Comparison of ENCODE assay signal across 16 cellular contexts in the genomic region with DNA sequence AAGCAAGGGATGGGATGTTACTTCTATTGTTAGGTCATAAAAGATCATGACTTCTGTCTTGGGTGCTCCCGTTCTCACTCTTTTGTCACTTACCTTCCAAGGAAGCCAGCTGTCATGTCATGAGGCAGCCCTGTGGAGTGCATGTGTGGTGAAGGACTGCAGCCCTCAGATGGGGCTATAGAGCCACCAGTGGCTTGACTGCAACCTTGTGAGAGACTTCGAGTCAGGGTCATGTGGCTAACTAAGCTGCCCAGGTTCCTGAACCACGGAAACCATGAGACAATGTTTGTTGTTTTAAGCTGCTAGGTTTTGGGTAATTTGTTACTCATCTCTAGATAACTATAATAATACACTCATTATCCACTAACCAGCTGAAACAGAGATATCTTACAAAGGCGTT.
DNase-seq lines count a peak whose midpoint lies in the region; ATAC-seq and TF ChIP-seq lines count a peak whose summit lies in the region.
"Had no signal": no experiment of that assay in that cellular context is flagged by ENCODE, and none has a peak within 500 bp of the region (broad histone marks: within the 10 kb centered on the region; RNA-seq: fewer than 3 reads in every experiment).

No MANE protein-coding gene starts in this region.

- no peaks in the 10 kb centered on the region for H3K36me3 ChIP-seq in WERI-Rb-1
- H3K36me3 ChIP-seq in stomach: no peaks in the 10 kb centered on the region
- H3K36me3 ChIP-seq: BLaER1, sigmoid colon, SJSA1 had no signal

- peak; percentile 95 for DNase-seq in Caki2 (ENCODE audit: low read depth)
- peak; percentile 11 for DNase-seq in HuH-7 (ENCODE audit: low spot score)
- peak; percentile 67 for DNase-seq in WERI-Rb-1
- DNase-seq in iris pigment epithelial cell (ENCODE audit: low read depth): peak; percentile 17
- no peak for DNase-seq in stimulated activated CD4-positive, alpha-beta T cell treated with anti-CD3 and anti-CD28 coated beads, Interleukin-1b, Interleukin-23, amount 100 ng/mL, for 48 hours
- DNase-seq in activated CD8-positive, alpha-beta T cell treated with anti-CD3 and anti-CD28 coated beads, Interleukin-2, amount 10 ng/mL, durations not matched to agents 7 days and 5 days: no peak
- no peak for DNase-seq in stomach
- DNase-seq: activated naive CD4-positive, alpha-beta T cell; caudate nucleus; NCI-H1436; sigmoid colon; stimulated activated naive CD4-positive, alpha-beta T cell had no signal

- WGBS in stomach, 5 donors: 51 to 75% (median 69%) methylated on average over 4 of the region's 4 CpGs

- H3K27me3 ChIP-seq in WERI-Rb-1 (ENCODE audit: insufficient read depth, low read depth, severe bottlenecking): no peaks in the 10 kb centered on the region
- H3K27me3 ChIP-seq in stomach: no peaks in the 10 kb centered on the region
- H3K27me3 ChIP-seq: BLaER1, sigmoid colon, SJSA1 had no signal

- no peak overlapping the region for H3K27ac ChIP-seq in WERI-Rb-1
- H3K27ac ChIP-seq in stomach: no peak overlapping the region
- H3K27ac ChIP-seq: BLaER1, sigmoid colon, SJSA1 had no signal

- POLR2A ChIA-PET in activated CD8-positive, alpha-beta T cell treated with anti-CD3 and anti-CD28 coated beads, Interleukin-2, amount 10 ng/mL, durations not matched to agents 7 days and 5 days (lab: Charles Lee): no interaction called here

- H3K27ac Mint-ChIP-seq in activated CD8-positive, alpha-beta T cell treated with anti-CD3 and anti-CD28 coated beads, Interleukin-2, amount 10 ng/mL, durations not matched to agents 7 days and 5 days: no peak overlapping the region

- CTCF ChIA-PET in activated CD8-positive, alpha-beta T cell treated with anti-CD3 and anti-CD28 coated beads, Interleukin-2, amount 10 ng/mL, durations not matched to agents 7 days and 5 days (lab: Charles Lee): no interaction called here

- no peaks in the 10 kb centered on the region for H3K9me3 Mint-ChIP-seq in activated CD8-positive, alpha-beta T cell treated with anti-CD3 and anti-CD28 coated beads, Interleukin-2, amount 10 ng/mL, durations not matched to agents 7 days and 5 days (ENCODE audit: insufficient read depth)

- in situ Hi-C loops in Caki2 (cut with HindIII; ENCODE audit: low pct_unique_long_range_greater_than_20kb, low sequenced_read_pairs): no loop called here

- intact Hi-C loops in stomach (cut with DNase I; ENCODE audit: low total_unique reads): no loop called here

- H3K4me1 Mint-ChIP-seq in activated CD8-positive, alpha-beta T cell treated with anti-CD3 and anti-CD28 coated beads, Interleukin-2, amount 10 ng/mL, durations not matched to agents 7 days and 5 days (ENCODE audit: low read depth): no peaks in the 10 kb centered on the region

- H3K36me3 Mint-ChIP-seq in activated CD8-positive, alpha-beta T cell treated with anti-CD3 and anti-CD28 coated beads, Interleukin-2, amount 10 ng/mL, durations not matched to agents 7 days and 5 days (ENCODE audit: low read depth): no peaks in the 10 kb centered on the region

- H3K4me3 ChIP-seq in WERI-Rb-1 (ENCODE audit: low read depth, low read length): no peak overlapping the region
- H3K4me3 ChIP-seq in stomach: no peak overlapping the region
- H3K4me3 ChIP-seq: BLaER1, lung, sigmoid colon, SJSA1 had no signal

- TF ChIP-seq POLR2A in stomach (IDR thresholded peaks at IDR 0.05): no peak

- no peak overlapping the region for H3K4me3 Mint-ChIP-seq in activated CD8-positive, alpha-beta T cell treated with anti-CD3 and anti-CD28 coated beads, Interleukin-2, amount 10 ng/mL, durations not matched to agents 7 days and 5 days

- H3K9me3 ChIP-seq in WERI-Rb-1 (ENCODE audit: severe bottlenecking) (no peaks in the 10 kb centered on the region), stomach (peaks cover 0 to 10% (median 0%) of the 10 kb centered on the region in 4 donors)
- H3K9me3 ChIP-seq: BLaER1, sigmoid colon had no signal

- peak; percentile 77 for TF ChIP-seq CTCF in WERI-Rb-1 (IDR thresholded peaks at IDR 0.05; ENCODE audit: low read depth, low read length)
- TF ChIP-seq CTCF in stomach (IDR thresholded peaks at IDR 0.05): no peak

- no peak for ATAC-seq in HG03159 (IDR thresholded peaks at IDR 0.05; ENCODE audit: unreplicated experiment)
- ATAC-seq in activated CD8-positive, alpha-beta T cell treated with anti-CD3 and anti-CD28 coated beads, Interleukin-2, amount 10 ng/mL, durations not matched to agents 7 days and 5 days: no peak

- no peak for TF ChIP-seq EP300 in stomach (IDR thresholded peaks at IDR 0.05)

- H3K27me3 Mint-ChIP-seq in activated CD8-positive, alpha-beta T cell treated with anti-CD3 and anti-CD28 coated beads, Interleukin-2, amount 10 ng/mL, durations not matched to agents 7 days and 5 days (ENCODE audit: low read depth): no peaks in the 10 kb centered on the region

- no peaks in the 10 kb centered on the region for H3K4me1 ChIP-seq in stomach
- H3K4me1 ChIP-seq: sigmoid colon, SJSA1 had no signal

Comparison
In these comparisons a context has a peak if more than half of its experiments do, and no peak if none do; other contexts are left out.
1. DNase-seq: peak in Caki2 (single experiment), HuH-7 (single experiment), WERI-Rb-1 (single experiment) and iris pigment epithelial cell (single experiment); none in stimulated activated CD4-positive, alpha-beta T cell treated with anti-CD3 and anti-CD28 coated beads, Interleukin-1b, Interleukin-23, amount 100 ng/mL, for 48 hours (single experiment), activated CD8-positive, alpha-beta T cell treated with anti-CD3 and anti-CD28 coated beads, Interleukin-2, amount 10 ng/mL, durations not matched to agents 7 days and 5 days (single experiment) and stomach (single experiment).